ENCODE assay signal across 11 cellular contexts in the genomic region with DNA sequence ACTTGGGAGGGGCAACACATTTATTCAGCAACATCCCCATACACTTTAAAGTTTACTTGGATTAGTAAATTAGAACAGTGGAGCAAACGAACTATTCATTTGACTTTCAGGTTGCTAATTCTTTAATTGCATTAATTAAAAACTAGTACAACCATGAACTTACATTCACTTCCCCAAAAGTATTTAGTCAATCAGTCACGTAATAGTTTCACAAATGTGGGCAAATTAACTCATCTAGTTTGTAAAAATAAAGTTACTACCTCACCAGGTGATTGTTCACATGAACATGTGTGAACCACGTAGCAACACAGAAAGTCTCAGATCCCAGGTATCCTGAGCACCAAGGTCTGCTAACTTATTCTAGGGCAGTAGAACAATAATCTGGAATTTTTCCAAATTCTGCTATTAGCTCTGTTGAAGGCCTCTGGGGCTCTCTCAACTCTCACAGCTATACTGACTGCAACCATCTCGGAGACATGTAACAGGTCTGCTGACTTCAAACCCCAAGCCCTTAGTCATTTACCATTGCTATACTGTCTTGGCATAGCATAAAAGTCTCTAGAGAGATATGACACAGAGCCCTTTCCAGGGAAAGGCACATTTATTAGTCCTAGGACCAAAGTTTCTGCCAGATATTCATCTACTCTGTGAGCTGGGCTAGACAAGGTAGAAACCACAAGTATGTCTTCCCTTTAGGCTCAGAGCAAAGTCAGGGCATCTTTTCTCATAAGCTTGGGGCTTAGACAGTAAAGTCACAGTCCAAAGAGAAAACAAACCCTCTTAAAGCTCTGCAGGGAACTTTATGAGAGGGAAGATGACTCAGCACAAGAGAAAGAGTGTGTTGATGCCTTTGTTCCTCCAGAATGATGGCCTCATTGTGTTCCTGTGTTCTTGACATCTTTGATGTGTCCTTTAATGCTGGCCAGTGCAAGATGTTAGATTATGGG. TPM values are rescaled to one million over a fixed set of nuclear protein-coding genes. Genes with fewer than 3 reads are reported as not detected.
DNase-seq lines count a peak whose midpoint lies in the region; ATAC-seq, FAIRE-seq and TF ChIP-seq lines count a peak whose summit lies in the region.
"Had no signal": no experiment of that assay in that cellular context is flagged by ENCODE, and none has a peak within 500 bp of the region (broad histone marks: within the 10 kb centered on the region; RNA-seq: fewer than 3 reads in every experiment).

No MANE protein-coding gene starts in this region.

- peak; percentile 44 for DNase-seq in Ammon's horn (ENCODE audit: low spot score)
- peak; percentile 87 for DNase-seq in HFFc6
- peak; percentile 22 for DNase-seq in UCSD-AML1 (lab: John Stamatoyannopoulos, UW; ENCODE audit: unreplicated experiment)
- no peak for DNase-seq in keratinocyte (ENCODE audit: low read depth, low spot score)
- no peak for DNase-seq in HuH-7.5 (ENCODE audit: low spot score)
- no peak for DNase-seq in activated CD4-positive, alpha-beta T cell treated with anti-CD3 and anti-CD28 coated beads, Interleukin-2, amount 10 ng/mL, durations not matched to agents 24 days and 14 days
- no peak for DNase-seq in NCI-H345 (lab: John Stamatoyannopoulos, UW)
- DNase-seq: activated T-cell treated with anti-CD3 and anti-CD28 coated beads, Interleukin-2, amount 50 U/mL, for 48 hours had no signal

- peaks cover 5% of the 10 kb centered on the region for H3K4me1 ChIP-seq in keratinocyte (ENCODE audit: control insufficient read depth, extremely low read depth, insufficient read depth, low read length)

- H3K9me3 ChIP-seq in keratinocyte (ENCODE audit: control insufficient read depth, low read depth, low read length) = no peaks in the 10 kb centered on the region

- no peaks in the 10 kb centered on the region for H3K36me3 Mint-ChIP-seq in HFFc6 (ENCODE audit: low read depth)
- no peaks in the 10 kb centered on the region for H3K36me3 Mint-ChIP-seq in activated CD4-positive, alpha-beta T cell treated with anti-CD3 and anti-CD28 coated beads, Interleukin-2, amount 10 ng/mL, durations not matched to agents 24 days and 14 days (ENCODE audit: low read depth)

- no peaks in the 10 kb centered on the region for H3K27me3 ChIP-seq in keratinocyte (ENCODE audit: control insufficient read depth, extremely low read depth, insufficient read depth, low read length)

- H2AFZ ChIP-seq in keratinocyte (ENCODE audit: control insufficient read depth, low read length) = peak overlapping the region; percentile 12

- H3K27ac ChIP-seq in keratinocyte (ENCODE audit: control insufficient read depth, insufficient read depth, low read length) = no peak overlapping the region
- H3K27ac ChIP-seq: KMS-11 had no signal

- no peak overlapping the region for H3K9ac ChIP-seq in keratinocyte (ENCODE audit: control insufficient read depth, extremely low read depth, insufficient read depth, low read length)
- H3K9ac ChIP-seq: KMS-11 had no signal

- H3K9me1 ChIP-seq in keratinocyte (ENCODE audit: control insufficient read depth, extremely low read depth, insufficient read depth, low read length) = no peaks in the 10 kb centered on the region

- H3K4me2 ChIP-seq in keratinocyte (ENCODE audit: control insufficient read depth, extremely low read depth, insufficient read depth, low read depth, low read length) = no peak overlapping the region
- H3K4me2 ChIP-seq: KMS-11 had no signal

- TF ChIP-seq CTCF in HFFc6 (IDR thresholded peaks at IDR 0.05) = no peak
- TF ChIP-seq CTCF in keratinocyte (optimal IDR thresholded peaks at IDR 0.05 in 1 of 3, IDR thresholded peaks at IDR 0.05 in 1 of 3, conservative IDR thresholded peaks at IDR 0.05 in 1 of 3; ENCODE audit: extremely low read depth in 1 of 3, insufficient read depth in 2 of 3, low read length in 3 of 3) = no peak

- peaks cover 2% of the 10 kb centered on the region for H3K27me3 Mint-ChIP-seq in HFFc6 (ENCODE audit: insufficient read depth)
- peaks cover 5% of the 10 kb centered on the region for H3K27me3 Mint-ChIP-seq in activated CD4-positive, alpha-beta T cell treated with anti-CD3 and anti-CD28 coated beads, Interleukin-2, amount 10 ng/mL, durations not matched to agents 24 days and 14 days

- H3K27ac Mint-ChIP-seq in HFFc6 = peak overlapping the region; percentile 62
- no peak overlapping the region for H3K27ac Mint-ChIP-seq in activated CD4-positive, alpha-beta T cell treated with anti-CD3 and anti-CD28 coated beads, Interleukin-2, amount 10 ng/mL, durations not matched to agents 24 days and 14 days

- dilution Hi-C loops in keratinocyte (cut with MboI; ENCODE audit: extremely low pct_ligation_motif_present, low sequenced_read_pairs) = no loop called here

- no peak overlapping the region for H3K4me3 ChIP-seq in keratinocyte (ENCODE audit: control insufficient read depth in 2 of 3, extremely low read depth in 1 of 3, insufficient read depth in 2 of 3, low read depth in 1 of 3, low read length in 3 of 3)

- no peaks in the 10 kb centered on the region for H3K36me3 ChIP-seq in keratinocyte (ENCODE audit: control insufficient read depth in 2 of 2, extremely low read depth in 1 of 2, insufficient read depth in 2 of 2, low read length in 2 of 2)

- no peak for ATAC-seq in GM21381 (IDR thresholded peaks at IDR 0.05; ENCODE audit: unreplicated experiment)
- ATAC-seq: Right ventricle myocardium inferior had no signal

- H3K9me3 Mint-ChIP-seq in HFFc6 = no peaks in the 10 kb centered on the region
- no peaks in the 10 kb centered on the region for H3K9me3 Mint-ChIP-seq in activated CD4-positive, alpha-beta T cell treated with anti-CD3 and anti-CD28 coated beads, Interleukin-2, amount 10 ng/mL, durations not matched to agents 24 days and 14 days

- no peaks in the 10 kb centered on the region for H3K79me2 ChIP-seq in keratinocyte (ENCODE audit: control insufficient read depth, insufficient read depth, low read length)

- H4K20me1 ChIP-seq in keratinocyte (ENCODE audit: control insufficient read depth, extremely low read depth, insufficient read depth, low read length) = no peaks in the 10 kb centered on the region

- H3K4me1 Mint-ChIP-seq in HFFc6 (ENCODE audit: low read depth) = peaks cover 46% of the 10 kb centered on the region
- peaks cover 4% of the 10 kb centered on the region for H3K4me1 Mint-ChIP-seq in activated CD4-positive, alpha-beta T cell treated with anti-CD3 and anti-CD28 coated beads, Interleukin-2, amount 10 ng/mL, durations not matched to agents 24 days and 14 days

- H3K4me3 Mint-ChIP-seq in HFFc6 = no peak overlapping the region; the same call in 1 of the 2 replicates
- H3K4me3 Mint-ChIP-seq in activated CD4-positive, alpha-beta T cell treated with anti-CD3 and anti-CD28 coated beads, Interleukin-2, amount 10 ng/mL, durations not matched to agents 24 days and 14 days = no peak overlapping the region

- intact Hi-C loops in activated CD4-positive, alpha-beta T cell treated with anti-CD3 and anti-CD28 coated beads, Interleukin-2, amount 10 ng/mL, durations not matched to agents 24 days and 14 days (cut with micrococcal nuclease) = no loop called here

- FAIRE-seq in keratinocyte (lab: Jason Lieb, UNC) = peak; percentile 57

RNA-seq across cellular contexts. Expression of gene CCDC28A, which starts 50.9 kb away (rescaled TPM):
- 10 to 100 TPM in 2 of 6 experiments, 1 to 10 TPM in 4; 7.9 to 11.4 (median 9.5) TPM for total RNA-seq in HFFc6 (2021; fragmentation: NEBNext Ultra II Directional; extraction: Animal tissue kit (Norgen Biotek cat#: 25700))
- 5.8 to 8.9 TPM (median 6.6 TPM) in 3 replicates for polyA plus RNA-seq in keratinocyte
- polyA plus RNA-seq in keratinocyte (2011; ENCODE audit: low read depth) = 6.5 TPM
- 6.5 and 12.5 TPM in 2 replicates for polyA plus RNA-seq in keratinocyte (2011; cell fraction: cytosol; rRNA removed)
- 4.6 and 7.1 TPM in 2 replicates for polyA plus RNA-seq in keratinocyte (2011; cell fraction: nucleus; rRNA removed)
- 6.2 and 14.4 TPM in 2 replicates for polyA plus RNA-seq in keratinocyte (2012; ENCODE audit: low replicate concordance)
- 0.85 to 5.4 TPM (median 4.6 TPM) in 3 replicates for polyA minus RNA-seq in keratinocyte
- polyA minus RNA-seq in keratinocyte (2011; cell fraction: cytosol; rRNA and poly(A)+ RNA removed) = 2.1 TPM
- polyA minus RNA-seq in keratinocyte (2011; cell fraction: nucleus; rRNA and poly(A)+ RNA removed) = 0.53 and 1.5 TPM in 2 replicates
- total RNA-seq in activated CD4-positive, alpha-beta T cell treated with anti-CD3 and anti-CD28 coated beads, Interleukin-2, amount 10 ng/mL, durations not matched to agents 24 days and 14 days = 17.5 and 19.2 TPM in 2 replicates

Comparison
In these comparisons a context has a peak if more than half of its experiments do, and no peak if none do; other contexts are left out.
1. DNase-seq: peak in Ammon's horn (single experiment), HFFc6 (single experiment) and UCSD-AML1 (single experiment); none in keratinocyte (single experiment), HuH-7.5 (single experiment), activated CD4-positive, alpha-beta T cell treated with anti-CD3 and anti-CD28 coated beads, Interleukin-2, amount 10 ng/mL, durations not matched to agents 24 days and 14 days (single experiment) and NCI-H345 (single experiment).